Comparison of ENCODE assay signal across 2 cellular contexts in the genomic region with DNA sequence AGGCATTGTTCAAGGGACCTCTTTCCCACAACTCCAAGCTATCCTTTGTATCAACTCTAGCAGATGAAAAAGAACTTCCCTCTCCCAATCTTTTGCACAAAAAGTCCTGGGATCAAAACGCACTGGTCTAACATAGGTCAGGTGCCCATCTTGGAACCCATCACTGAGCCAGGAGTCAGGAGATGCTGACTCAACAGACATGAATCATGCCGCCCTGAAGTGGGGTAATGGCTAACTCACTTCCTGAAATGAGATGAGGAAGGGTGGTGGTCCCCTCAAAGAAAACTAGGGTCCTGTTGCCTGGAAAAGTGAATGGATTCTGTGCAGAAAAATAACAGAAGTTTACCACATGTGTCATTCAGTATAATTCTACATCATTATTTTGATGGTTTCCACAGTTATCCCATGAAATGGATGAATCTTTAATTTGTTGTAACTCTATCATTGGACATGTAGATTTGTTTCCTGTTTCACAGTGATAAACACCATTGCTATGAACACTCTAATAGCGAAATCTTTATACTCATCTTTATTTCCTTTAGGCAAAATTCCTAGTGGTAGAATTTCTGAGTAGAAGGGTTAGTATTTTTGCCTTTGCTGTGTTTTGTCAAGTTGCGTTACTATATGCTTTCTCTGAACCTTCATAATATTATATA.
TF ChIP-seq lines count a peak whose summit lies in the region.

No MANE protein-coding gene starts in this region.

TF ChIP-seq in A549, 52 proteins besides CTCF, POLR2A, EP300 and RAD21 (continued from another document):
- TF ChIP-seq, protein P1, sequence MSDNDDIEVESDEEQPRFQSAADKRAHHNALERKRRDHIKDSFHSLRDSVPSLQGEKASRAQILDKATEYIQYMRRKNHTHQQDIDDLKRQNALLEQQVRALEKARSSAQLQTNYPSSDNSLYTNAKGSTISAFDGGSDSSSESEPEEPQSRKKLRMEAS (IDR thresholded peaks at IDR 0.05), result no peak
- no peak for TF ChIP-seq MYC (IDR thresholded peaks at IDR 0.05; ENCODE audit: borderline replicate concordance, low read length)

TF ChIP-seq in IMR-90, 13 proteins besides CTCF, POLR2A, EP300 and RAD21 (continued from another document):
- TF ChIP-seq, protein P2, sequence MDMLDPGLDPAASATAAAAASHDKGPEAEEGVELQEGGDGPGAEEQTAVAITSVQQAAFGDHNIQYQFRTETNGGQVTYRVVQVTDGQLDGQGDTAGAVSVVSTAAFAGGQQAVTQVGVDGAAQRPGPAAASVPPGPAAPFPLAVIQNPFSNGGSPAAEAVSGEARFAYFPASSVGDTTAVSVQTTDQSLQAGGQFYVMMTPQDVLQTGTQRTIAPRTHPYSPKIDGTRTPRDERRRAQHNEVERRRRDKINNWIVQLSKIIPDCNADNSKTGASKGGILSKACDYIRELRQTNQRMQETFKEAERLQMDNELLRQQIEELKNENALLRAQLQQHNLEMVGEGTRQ (IDR thresholded peaks at IDR 0.05; ENCODE audit: low read depth, low read length), result peak; percentile 72; the same call in 1 of the 2 replicates
- TF ChIP-seq FOS (IDR thresholded peaks at IDR 0.05; ENCODE audit: low read depth, low read length) (peak; percentile 35), MAFK (IDR thresholded peaks at IDR 0.05; ENCODE audit: low read depth, low read length) (peak; percentile 78)
TF ChIP-seq in IMR-90: peak in this region for 3.
